Comparison of ENCODE assay signal across 17 cellular contexts in the genomic region with DNA sequence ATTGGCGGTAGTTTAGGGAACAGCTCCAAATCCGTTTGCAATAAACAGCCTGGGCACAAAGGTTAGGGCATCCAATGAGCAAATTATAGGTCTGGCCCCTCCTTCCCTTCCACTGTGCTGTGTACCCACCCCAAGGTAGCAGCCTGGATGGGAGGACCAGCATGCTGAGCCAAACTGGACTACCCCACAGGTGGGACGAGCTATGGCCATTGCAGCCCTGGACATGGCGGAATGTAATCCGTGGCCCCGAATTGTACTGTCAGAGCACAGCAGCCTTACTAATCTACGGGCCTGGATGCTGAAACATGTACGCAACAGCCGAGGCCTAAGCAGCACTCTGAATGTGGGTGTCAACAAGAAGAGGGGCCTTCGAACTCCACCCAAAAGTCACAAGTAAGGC. TPM values are rescaled to one million over a fixed set of nuclear protein-coding genes. Genes with fewer than 3 reads are reported as not detected.
A peak's percentile ranks its signal among the peaks of the same experiment; 100 is the strongest.
DNase-seq lines count a peak whose midpoint lies in the region; ATAC-seq and TF ChIP-seq lines count a peak whose summit lies in the region.
"Had no signal": no experiment of that assay in that cellular context is flagged by ENCODE, and none has a peak within 500 bp of the region (broad histone marks: within the 10 kb centered on the region; RNA-seq: fewer than 3 reads in every experiment).

No MANE protein-coding gene starts in this region.

- no peaks in the 10 kb centered on the region for H3K9me3 Mint-ChIP-seq in activated T-cell treated with anti-CD3 and anti-CD28 coated beads, Interleukin-2, amount 50 U/mL, for 24 hours
- no peaks in the 10 kb centered on the region for H3K9me3 Mint-ChIP-seq in activated T-cell treated with anti-CD3 and anti-CD28 coated beads, Interleukin-2, amount 50 U/mL, for 72 hours
- H3K9me3 Mint-ChIP-seq: HFFc6 had no signal

- no peak overlapping the region for H3K23ac ChIP-seq in mesenchymal stem cell (ENCODE audit: low read length in 2 of 2)

- no peak overlapping the region for H3K4me3 ChIP-seq in mesenchymal stem cell (ENCODE audit: insufficient read depth in 1 of 2, low read depth in 1 of 2, low read length in 2 of 2)
- H3K4me3 ChIP-seq: BLaER1 had no signal

- no peak overlapping the region for H3K4me2 ChIP-seq in mesenchymal stem cell (ENCODE audit: low read length, poor library complexity, severe bottlenecking)
- H3K4me2 ChIP-seq: BLaER1 had no signal

- H3K14ac ChIP-seq in mesenchymal stem cell (ENCODE audit: low read length in 2 of 2), result no peak overlapping the region

- H2BK5ac ChIP-seq in mesenchymal stem cell (ENCODE audit: low read depth, low read length, poor library complexity, severe bottlenecking), result no peak overlapping the region

- no peaks in the 10 kb centered on the region for H3K4me1 ChIP-seq in mesenchymal stem cell (ENCODE audit: control insufficient read depth, insufficient read depth, low read depth, low read length)

- H2AK5ac ChIP-seq in mesenchymal stem cell (ENCODE audit: low read length, severe bottlenecking), result no peak overlapping the region

- H2BK120ac ChIP-seq in mesenchymal stem cell (ENCODE audit: low read depth, low read length), result no peak overlapping the region

- H3K9ac ChIP-seq in mesenchymal stem cell (ENCODE audit: low read length), result no peak overlapping the region
- H3K9ac ChIP-seq: BLaER1 had no signal

- no peaks in the 10 kb centered on the region for H3K27me3 ChIP-seq in mesenchymal stem cell (ENCODE audit: control insufficient read depth in 1 of 2, insufficient read depth in 1 of 2, low read length in 2 of 2)
- H3K27me3 ChIP-seq: BLaER1 had no signal

- TF ChIP-seq CTCF in 22Rv1 (IDR thresholded peaks at IDR 0.05), result no peak
- no peak for TF ChIP-seq CTCF in RWPE1 (conservative IDR thresholded peaks at IDR 0.05; ENCODE audit: low read depth)

- no peaks in the 10 kb centered on the region for H3K27me3 Mint-ChIP-seq in activated T-cell treated with anti-CD3 and anti-CD28 coated beads, Interleukin-2, amount 50 U/mL, for 24 hours
- no peaks in the 10 kb centered on the region for H3K27me3 Mint-ChIP-seq in activated T-cell treated with anti-CD3 and anti-CD28 coated beads, Interleukin-2, amount 50 U/mL, for 72 hours (ENCODE audit: low read depth)

- H3K36me3 Mint-ChIP-seq in activated T-cell treated with anti-CD3 and anti-CD28 coated beads, Interleukin-2, amount 50 U/mL, for 24 hours (ENCODE audit: low read depth), result peaks cover 78% of the 10 kb centered on the region
- H3K36me3 Mint-ChIP-seq in activated T-cell treated with anti-CD3 and anti-CD28 coated beads, Interleukin-2, amount 50 U/mL, for 72 hours (ENCODE audit: insufficient read depth in 2 of 2), result peaks cover 0 to 15% of the 10 kb centered on the region in 2 donors

- no peak overlapping the region for H3K18ac ChIP-seq in mesenchymal stem cell (ENCODE audit: low read depth in 1 of 2, low read length in 2 of 2)

- H3K27ac ChIP-seq in 22Rv1, result 0 out of 2 replicates have a peak overlapping the region, but pooled peaks have one; percentile 20
- H3K27ac ChIP-seq in RWPE1, result peak overlapping the region; percentile 25; the same call in 1 of the 2 replicates
- no peak overlapping the region for H3K27ac ChIP-seq in mesenchymal stem cell (ENCODE audit: low read length, poor library complexity, severe bottlenecking)
- H3K27ac ChIP-seq: BLaER1, HL-60 had no signal

- peak overlapping the region; percentile 25 for H4K91ac ChIP-seq in mesenchymal stem cell (ENCODE audit: low read length)

- H4K8ac ChIP-seq in mesenchymal stem cell (ENCODE audit: low read length), result no peak overlapping the region

- H3K27ac Mint-ChIP-seq in activated T-cell treated with anti-CD3 and anti-CD28 coated beads, Interleukin-2, amount 50 U/mL, for 24 hours, result peak overlapping the region; percentile 37
- no peak overlapping the region for H3K27ac Mint-ChIP-seq in activated T-cell treated with anti-CD3 and anti-CD28 coated beads, Interleukin-2, amount 50 U/mL, for 72 hours
- H3K27ac Mint-ChIP-seq: HFFc6 had no signal

- no peak overlapping the region for H2BK12ac ChIP-seq in mesenchymal stem cell (ENCODE audit: low read length in 2 of 2)

- H3K36me3 ChIP-seq in mesenchymal stem cell (ENCODE audit: control insufficient read depth in 1 of 2, insufficient read depth in 2 of 2, low read depth in 1 of 2, low read length in 2 of 2), result peaks cover 47 to 81% of the 10 kb centered on the region in 2 experiments

- WGBS in mesenchymal stem cell, result 95% methylated on average over 10 of the region's 10 CpGs

- no peak overlapping the region for H2AFZ ChIP-seq in mesenchymal stem cell (ENCODE audit: low read depth, low read length)

- no peaks in the 10 kb centered on the region for H3K9me3 ChIP-seq in mesenchymal stem cell (ENCODE audit: control insufficient read depth, low read length)
- H3K9me3 ChIP-seq: BLaER1 had no signal

- peaks cover 20% of the 10 kb centered on the region for H3K79me1 ChIP-seq in mesenchymal stem cell (replicated peaks; ENCODE audit: low read length, poor library complexity, severe bottlenecking)

- ATAC-seq in activated T-cell treated with anti-CD3 and anti-CD28 coated beads, Interleukin-2, amount 50 U/mL, for 72 hours (replicated peaks in 1 of 2), result no peak
- no peak for ATAC-seq in GM19035 (IDR thresholded peaks at IDR 0.05; ENCODE audit: unreplicated experiment)

- no peak overlapping the region for H3K4ac ChIP-seq in mesenchymal stem cell (ENCODE audit: low read depth in 1 of 2, low read length in 2 of 2)

- CTCF ChIA-PET in RWPE1 (lab: Yijun Ruan, JAX), result no interaction called here

- POLR2A ChIA-PET in RWPE1 (lab: Yijun Ruan, JAX; ENCODE audit: low non-redundant PET), result no interaction called here

- H3K4me3 Mint-ChIP-seq in activated T-cell treated with anti-CD3 and anti-CD28 coated beads, Interleukin-2, amount 50 U/mL, for 24 hours, result no peak overlapping the region
- no peak overlapping the region for H3K4me3 Mint-ChIP-seq in activated T-cell treated with anti-CD3 and anti-CD28 coated beads, Interleukin-2, amount 50 U/mL, for 72 hours
- H3K4me3 Mint-ChIP-seq: HFFc6 had no signal

- H3K4me1 Mint-ChIP-seq in activated T-cell treated with anti-CD3 and anti-CD28 coated beads, Interleukin-2, amount 50 U/mL, for 24 hours (ENCODE audit: low read depth), result peaks cover 3% of the 10 kb centered on the region
- H3K4me1 Mint-ChIP-seq in activated T-cell treated with anti-CD3 and anti-CD28 coated beads, Interleukin-2, amount 50 U/mL, for 72 hours (ENCODE audit: low read depth), result no peaks in the 10 kb centered on the region

- H2BK15ac ChIP-seq in mesenchymal stem cell (ENCODE audit: low read depth, poor library complexity, severe bottlenecking), result no peak overlapping the region

- no peak for DNase-seq in activated T-cell treated with anti-CD3 and anti-CD28 coated beads, Interleukin-2, amount 50 U/mL, for 24 hours
- no peak for DNase-seq in activated T-cell treated with anti-CD3 and anti-CD28 coated beads, Interleukin-2, amount 50 U/mL, for 72 hours
- DNase-seq in RWPE1 (ENCODE audit: low spot score) (no peak), mesenchymal stem cell (no peak), NCI-H748 treated with DMSO at 0.1 percent for 48 hours (lab: John Stamatoyannopoulos, UW) (no peak)
- no peak for DNase-seq in stimulated activated naive CD4-positive, alpha-beta T cell (lab: John Stamatoyannopoulos, UW)
- DNase-seq: 8988T, AML-193, DMS53, GF-D8, HCEC 1CT, HFFc6, IMR-90 had no signal

RNA-seq across cellular contexts. Expression of a gene that starts 6.7 kb away (rescaled TPM):
- 10 to 100 TPM; 12.1 to 16.1 TPM for total RNA-seq in activated T-cell treated with anti-CD3 and anti-CD28 coated beads, Interleukin-2, amount 50 U/mL, for 72 hours
- 18.2 TPM for polyA plus RNA-seq in mesenchymal stem cell (2013, experiment 1 of 2)
- polyA plus RNA-seq in mesenchymal stem cell (2013, experiment 2 of 2), result 17.4 TPM

RNA-seq across cellular contexts. Expression of a gene that starts 13.2 kb away (rescaled TPM):
- total RNA-seq in activated T-cell treated with anti-CD3 and anti-CD28 coated beads, Interleukin-2, amount 50 U/mL, for 72 hours, result 100 to 1,000 TPM; 238 to 260 TPM
- polyA plus RNA-seq in mesenchymal stem cell (2013, experiment 1 of 2), result 1,831 TPM
- 1,802 TPM for polyA plus RNA-seq in mesenchymal stem cell (2013, experiment 2 of 2)

RNA-seq across cellular contexts. Expression of a gene that starts 20.2 kb away (rescaled TPM):
- 1 to 10 TPM in 1 of 2 donors, under 1 TPM in 1; 0.36 to 1.0 TPM for total RNA-seq in activated T-cell treated with anti-CD3 and anti-CD28 coated beads, Interleukin-2, amount 50 U/mL, for 72 hours
- 122 TPM for polyA plus RNA-seq in mesenchymal stem cell (2013, experiment 1 of 2)
- polyA plus RNA-seq in mesenchymal stem cell (2013, experiment 2 of 2), result 129 TPM

RNA-seq across cellular contexts. Expression of a gene that starts 25.4 kb away (rescaled TPM):
- 10 to 100 TPM; 50.5 to 53.6 TPM for total RNA-seq in activated T-cell treated with anti-CD3 and anti-CD28 coated beads, Interleukin-2, amount 50 U/mL, for 72 hours
- polyA plus RNA-seq in mesenchymal stem cell (2013, experiment 1 of 2), result 110 TPM
- 107 TPM for polyA plus RNA-seq in mesenchymal stem cell (2013, experiment 2 of 2)

RNA-seq across cellular contexts. Expression of a gene that starts 28.4 kb away (rescaled TPM):
- total RNA-seq in activated T-cell treated with anti-CD3 and anti-CD28 coated beads, Interleukin-2, amount 50 U/mL, for 72 hours, result 10 to 100 TPM; 11.9 to 12.9 TPM
- 0.29 TPM for polyA plus RNA-seq in mesenchymal stem cell (2013, experiment 1 of 2)
- polyA plus RNA-seq in mesenchymal stem cell (2013, experiment 2 of 2), result 0.38 TPM
